In genomic region chr1:180921386-180921785, GRCh38 we compare ENCODE assay signal across 1 cellular context.
TF ChIP-seq lines count a peak whose summit lies in the region.

No MANE protein-coding gene starts in this region.

TF ChIP-seq in H1, 55 proteins besides CTCF, POLR2A, EP300 and RAD21:
- TF ChIP-seq RBBP5 (IDR thresholded peaks at IDR 0.05; ENCODE audit: borderline replicate concordance, low read depth, low read length): no peak
- no peak for TF ChIP-seq NRF1 (IDR thresholded peaks at IDR 0.05; ENCODE audit: low read depth, low read length)
- no peak for TF ChIP-seq MAX (IDR thresholded peaks at IDR 0.05)
- no peak for TF ChIP-seq ASH2L (IDR thresholded peaks at IDR 0.05; ENCODE audit: low read length)
- TF ChIP-seq CBX8 (IDR thresholded peaks at IDR 0.05; ENCODE audit: borderline replicate concordance, low read depth, low read length): no peak
- TF ChIP-seq TEAD4 (IDR thresholded peaks at IDR 0.05; ENCODE audit: low read depth, low read length): no peak
- TF ChIP-seq, protein P1, sequence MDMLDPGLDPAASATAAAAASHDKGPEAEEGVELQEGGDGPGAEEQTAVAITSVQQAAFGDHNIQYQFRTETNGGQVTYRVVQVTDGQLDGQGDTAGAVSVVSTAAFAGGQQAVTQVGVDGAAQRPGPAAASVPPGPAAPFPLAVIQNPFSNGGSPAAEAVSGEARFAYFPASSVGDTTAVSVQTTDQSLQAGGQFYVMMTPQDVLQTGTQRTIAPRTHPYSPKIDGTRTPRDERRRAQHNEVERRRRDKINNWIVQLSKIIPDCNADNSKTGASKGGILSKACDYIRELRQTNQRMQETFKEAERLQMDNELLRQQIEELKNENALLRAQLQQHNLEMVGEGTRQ (IDR thresholded peaks at IDR 0.05; ENCODE audit: low read length): no peak
- no peak for TF ChIP-seq SRF (IDR thresholded peaks at IDR 0.05; ENCODE audit: low read depth, low read length)
- no peak for TF ChIP-seq KDM5A (IDR thresholded peaks at IDR 0.05; ENCODE audit: low read length)
- TF ChIP-seq EGR1 (IDR thresholded peaks at IDR 0.05; ENCODE audit: borderline replicate concordance, low read depth, low read length): no peak
- TF ChIP-seq, protein P2, sequence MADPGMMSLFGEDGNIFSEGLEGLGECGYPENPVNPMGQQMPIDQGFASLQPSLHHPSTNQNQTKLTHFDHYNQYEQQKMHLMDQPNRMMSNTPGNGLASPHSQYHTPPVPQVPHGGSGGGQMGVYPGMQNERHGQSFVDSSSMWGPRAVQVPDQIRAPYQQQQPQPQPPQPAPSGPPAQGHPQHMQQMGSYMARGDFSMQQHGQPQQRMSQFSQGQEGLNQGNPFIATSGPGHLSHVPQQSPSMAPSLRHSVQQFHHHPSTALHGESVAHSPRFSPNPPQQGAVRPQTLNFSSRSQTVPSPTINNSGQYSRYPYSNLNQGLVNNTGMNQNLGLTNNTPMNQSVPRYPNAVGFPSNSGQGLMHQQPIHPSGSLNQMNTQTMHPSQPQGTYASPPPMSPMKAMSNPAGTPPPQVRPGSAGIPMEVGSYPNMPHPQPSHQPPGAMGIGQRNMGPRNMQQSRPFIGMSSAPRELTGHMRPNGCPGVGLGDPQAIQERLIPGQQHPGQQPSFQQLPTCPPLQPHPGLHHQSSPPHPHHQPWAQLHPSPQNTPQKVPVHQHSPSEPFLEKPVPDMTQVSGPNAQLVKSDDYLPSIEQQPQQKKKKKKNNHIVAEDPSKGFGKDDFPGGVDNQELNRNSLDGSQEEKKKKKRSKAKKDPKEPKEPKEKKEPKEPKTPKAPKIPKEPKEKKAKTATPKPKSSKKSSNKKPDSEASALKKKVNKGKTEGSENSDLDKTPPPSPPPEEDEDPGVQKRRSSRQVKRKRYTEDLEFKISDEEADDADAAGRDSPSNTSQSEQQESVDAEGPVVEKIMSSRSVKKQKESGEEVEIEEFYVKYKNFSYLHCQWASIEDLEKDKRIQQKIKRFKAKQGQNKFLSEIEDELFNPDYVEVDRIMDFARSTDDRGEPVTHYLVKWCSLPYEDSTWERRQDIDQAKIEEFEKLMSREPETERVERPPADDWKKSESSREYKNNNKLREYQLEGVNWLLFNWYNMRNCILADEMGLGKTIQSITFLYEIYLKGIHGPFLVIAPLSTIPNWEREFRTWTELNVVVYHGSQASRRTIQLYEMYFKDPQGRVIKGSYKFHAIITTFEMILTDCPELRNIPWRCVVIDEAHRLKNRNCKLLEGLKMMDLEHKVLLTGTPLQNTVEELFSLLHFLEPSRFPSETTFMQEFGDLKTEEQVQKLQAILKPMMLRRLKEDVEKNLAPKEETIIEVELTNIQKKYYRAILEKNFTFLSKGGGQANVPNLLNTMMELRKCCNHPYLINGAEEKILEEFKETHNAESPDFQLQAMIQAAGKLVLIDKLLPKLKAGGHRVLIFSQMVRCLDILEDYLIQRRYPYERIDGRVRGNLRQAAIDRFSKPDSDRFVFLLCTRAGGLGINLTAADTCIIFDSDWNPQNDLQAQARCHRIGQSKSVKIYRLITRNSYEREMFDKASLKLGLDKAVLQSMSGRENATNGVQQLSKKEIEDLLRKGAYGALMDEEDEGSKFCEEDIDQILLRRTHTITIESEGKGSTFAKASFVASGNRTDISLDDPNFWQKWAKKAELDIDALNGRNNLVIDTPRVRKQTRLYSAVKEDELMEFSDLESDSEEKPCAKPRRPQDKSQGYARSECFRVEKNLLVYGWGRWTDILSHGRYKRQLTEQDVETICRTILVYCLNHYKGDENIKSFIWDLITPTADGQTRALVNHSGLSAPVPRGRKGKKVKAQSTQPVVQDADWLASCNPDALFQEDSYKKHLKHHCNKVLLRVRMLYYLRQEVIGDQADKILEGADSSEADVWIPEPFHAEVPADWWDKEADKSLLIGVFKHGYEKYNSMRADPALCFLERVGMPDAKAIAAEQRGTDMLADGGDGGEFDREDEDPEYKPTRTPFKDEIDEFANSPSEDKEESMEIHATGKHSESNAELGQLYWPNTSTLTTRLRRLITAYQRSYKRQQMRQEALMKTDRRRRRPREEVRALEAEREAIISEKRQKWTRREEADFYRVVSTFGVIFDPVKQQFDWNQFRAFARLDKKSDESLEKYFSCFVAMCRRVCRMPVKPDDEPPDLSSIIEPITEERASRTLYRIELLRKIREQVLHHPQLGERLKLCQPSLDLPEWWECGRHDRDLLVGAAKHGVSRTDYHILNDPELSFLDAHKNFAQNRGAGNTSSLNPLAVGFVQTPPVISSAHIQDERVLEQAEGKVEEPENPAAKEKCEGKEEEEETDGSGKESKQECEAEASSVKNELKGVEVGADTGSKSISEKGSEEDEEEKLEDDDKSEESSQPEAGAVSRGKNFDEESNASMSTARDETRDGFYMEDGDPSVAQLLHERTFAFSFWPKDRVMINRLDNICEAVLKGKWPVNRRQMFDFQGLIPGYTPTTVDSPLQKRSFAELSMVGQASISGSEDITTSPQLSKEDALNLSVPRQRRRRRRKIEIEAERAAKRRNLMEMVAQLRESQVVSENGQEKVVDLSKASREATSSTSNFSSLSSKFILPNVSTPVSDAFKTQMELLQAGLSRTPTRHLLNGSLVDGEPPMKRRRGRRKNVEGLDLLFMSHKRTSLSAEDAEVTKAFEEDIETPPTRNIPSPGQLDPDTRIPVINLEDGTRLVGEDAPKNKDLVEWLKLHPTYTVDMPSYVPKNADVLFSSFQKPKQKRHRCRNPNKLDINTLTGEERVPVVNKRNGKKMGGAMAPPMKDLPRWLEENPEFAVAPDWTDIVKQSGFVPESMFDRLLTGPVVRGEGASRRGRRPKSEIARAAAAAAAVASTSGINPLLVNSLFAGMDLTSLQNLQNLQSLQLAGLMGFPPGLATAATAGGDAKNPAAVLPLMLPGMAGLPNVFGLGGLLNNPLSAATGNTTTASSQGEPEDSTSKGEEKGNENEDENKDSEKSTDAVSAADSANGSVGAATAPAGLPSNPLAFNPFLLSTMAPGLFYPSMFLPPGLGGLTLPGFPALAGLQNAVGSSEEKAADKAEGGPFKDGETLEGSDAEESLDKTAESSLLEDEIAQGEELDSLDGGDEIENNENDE (IDR thresholded peaks at IDR 0.05; ENCODE audit: insufficient replicate concordance, low read length): no peak
- TF ChIP-seq HDAC2 (IDR thresholded peaks at IDR 0.05; ENCODE audit: borderline replicate concordance in 1 of 2, low read depth in 2 of 2, low read length in 2 of 2): no peak
- no peak for TF ChIP-seq GABPA (IDR thresholded peaks at IDR 0.05; ENCODE audit: borderline replicate concordance, insufficient read depth, low read length)
- no peak for TF ChIP-seq ATF3 (IDR thresholded peaks at IDR 0.05; ENCODE audit: insufficient read depth, low read depth, low read length)
- TF ChIP-seq TBP (IDR thresholded peaks at IDR 0.05; ENCODE audit: low read depth, low read length): no peak
TF ChIP-seq in H1: peak in this region for 0.
